25 cellular contexts compared by ENCODE assay signal in genomic region chr12:31572900-31573299, GRCh38. TPM values are rescaled to one million over a fixed set of nuclear protein-coding genes. Genes with fewer than 3 reads are reported as not detected.
DNase-seq lines count a peak whose midpoint lies in the region; ATAC-seq and TF ChIP-seq lines count a peak whose summit lies in the region.
"Had no signal": no experiment of that assay in that cellular context is flagged by ENCODE, and none has a peak within 500 bp of the region (broad histone marks: within the 10 kb centered on the region; RNA-seq: fewer than 3 reads in every experiment).

No MANE protein-coding gene starts in this region.

- 98% methylated on average over 1 of the region's 1 CpG for WGBS in suprapubic skin

- no peaks in the 10 kb centered on the region for H3K27me3 Mint-ChIP-seq in nephron progenitor cell (ENCODE audit: low read depth, poor library complexity)
- H3K27me3 Mint-ChIP-seq: IgD-negative memory B cell had no signal

- peak overlapping the region; percentile 65 for H3K4me3 Mint-ChIP-seq in nephron progenitor cell
- H3K4me3 Mint-ChIP-seq: CD14-positive monocyte had no signal

- H3K4me1 ChIP-seq in cardiac muscle cell (ENCODE audit: low read depth) (peaks cover 59% of the 10 kb centered on the region), suprapubic skin (no peaks in the 10 kb centered on the region)

- peak overlapping the region; percentile 94 for H3K27ac ChIP-seq in cardiac muscle cell
- no peak overlapping the region for H3K27ac ChIP-seq in suprapubic skin
- H3K27ac ChIP-seq: RWPE1 had no signal

- TF ChIP-seq POLR2A in suprapubic skin (IDR thresholded peaks at IDR 0.05): no peak

- intact Hi-C loops in left ventricle myocardium superior (cut with micrococcal nuclease): no loop called here

- no peaks in the 10 kb centered on the region for H3K36me3 ChIP-seq in cardiac muscle cell
- H3K36me3 ChIP-seq in suprapubic skin: no peaks in the 10 kb centered on the region
- H3K36me3 ChIP-seq: BE2C had no signal

- peak overlapping the region; percentile 96 for H3K27ac Mint-ChIP-seq in nephron progenitor cell
- H3K27ac Mint-ChIP-seq: CD14-positive monocyte had no signal

- no peaks in the 10 kb centered on the region for H3K9me3 ChIP-seq in cardiac muscle cell (ENCODE audit: low read depth)
- H3K9me3 ChIP-seq in suprapubic skin: no peaks in the 10 kb centered on the region
- H3K9me3 ChIP-seq: BE2C had no signal

- H3K27me3 ChIP-seq in cardiac muscle cell: no peaks in the 10 kb centered on the region
- H3K27me3 ChIP-seq in suprapubic skin: no peaks in the 10 kb centered on the region
- H3K27me3 ChIP-seq: BE2C had no signal

- ATAC-seq in left ventricle myocardium superior (no peak), left lobe of liver (peak; percentile 56)
- ATAC-seq: Panc1 had no signal

- H3K4me3 ChIP-seq in cardiac muscle cell: no peak overlapping the region
- no peak overlapping the region for H3K4me3 ChIP-seq in suprapubic skin

- peaks cover 7% of the 10 kb centered on the region for H3K9me3 Mint-ChIP-seq in nephron progenitor cell

- TF ChIP-seq EP300 in suprapubic skin (IDR thresholded peaks at IDR 0.05): no peak

- H3K36me3 Mint-ChIP-seq in nephron progenitor cell (ENCODE audit: low read depth): peaks cover 28% of the 10 kb centered on the region
- H3K36me3 Mint-ChIP-seq: CD14-positive monocyte had no signal

- TF ChIP-seq CTCF in cardiac muscle cell (IDR thresholded peaks at IDR 0.05; ENCODE audit: low read depth, low read length) (no peak), nephron progenitor cell (IDR thresholded peaks at IDR 0.05) (no peak), suprapubic skin (IDR thresholded peaks at IDR 0.05) (no peak)

- DNase-seq in cardiac muscle cell (ENCODE audit: low read depth in 1 of 2, low spot score in 1 of 2) (no peak), left ventricle myocardium superior (no peak), left lobe of liver (ENCODE audit: low spot score) (no peak), nephron progenitor cell (no peak), suprapubic skin (ENCODE audit: low spot score in 2 of 2) (no peak), HuH-7.5 (ENCODE audit: low spot score) (no peak), globus pallidus (ENCODE audit: low spot score) (no peak), amniotic stem cell (lab: John Stamatoyannopoulos, UW) (no peak)
- DNase-seq: 8988T, ACHN, BE2C, Calu3, DMS79 treated with DMSO at 0.1 percent for 48 hours, GF-D8, NCI-H1092, NCI-H1417 treated with DMSO at 0.1 percent for 48 hours, NCI-H1694 treated with DMSO at 0.1 percent for 48 hours, NCI-H2081, NCI-H2227 treated with DMSO at 0.1 percent for 48 hours, NCI-H526 treated with DMSO at 0.1 percent for 48 hours, SHP77 had no signal

- peaks cover 52% of the 10 kb centered on the region for H3K4me1 Mint-ChIP-seq in nephron progenitor cell

RNA-seq across cellular contexts. Expression of gene DENND5B, which starts 18.0 kb away (rescaled TPM):
- total RNA-seq in cardiac muscle cell (85.4 and 121 TPM in 2 replicates), left ventricle myocardium superior (43.7 TPM), left lobe of liver (18.6 TPM), suprapubic skin (1 to 10 TPM; 1.6 to 9.7 (median 5.8) TPM)
- polyA plus RNA-seq in cardiac muscle cell: 40.4 and 71.6 TPM in 2 replicates
